Comparison of ENCODE assay signal across 1 cellular context in the genomic region with DNA sequence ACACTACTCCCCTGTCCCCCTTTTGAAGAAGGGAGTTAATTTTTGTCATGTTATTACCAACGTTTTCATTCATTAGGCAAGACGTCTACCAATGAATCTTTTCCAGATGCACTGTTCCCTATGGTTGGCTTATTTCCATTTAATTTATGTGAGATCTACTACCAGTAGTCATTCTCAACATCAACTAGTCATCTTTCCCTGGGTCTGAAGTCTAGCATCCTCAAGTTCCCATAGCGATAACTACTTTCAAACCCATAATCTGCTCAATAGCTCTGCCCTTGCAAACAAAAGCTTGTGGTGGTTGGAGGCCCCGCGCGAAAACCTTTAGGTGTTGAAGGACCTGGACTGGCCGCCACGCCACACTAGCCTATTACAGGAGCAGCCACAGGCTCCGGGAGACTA.
TF ChIP-seq lines count a peak whose summit lies in the region.

No MANE protein-coding gene starts in this region.

TF ChIP-seq in endothelial cell of umbilical vein, 7 proteins besides CTCF, POLR2A, EP300 and RAD21 (continued from another document):
- TF ChIP-seq POLR2AphosphoS5 (IDR thresholded peaks at IDR 0.05; ENCODE audit: insufficient read depth, low read depth, low read length) (no peak), FOS (IDR thresholded peaks at IDR 0.05; ENCODE audit: borderline replicate concordance, insufficient read depth, low read length) (no peak), GATA2 (IDR thresholded peaks at IDR 0.05; ENCODE audit: insufficient read depth, insufficient read length, low read depth, low read length) (no peak)
